In genomic region chr1:15197591-15198447, GRCh38 we compare ENCODE assay signal across 19 cellular contexts. TPM values are rescaled to one million over a fixed set of nuclear protein-coding genes. Genes with fewer than 3 reads are reported as not detected.
DNase-seq lines count a peak whose midpoint lies in the region; ATAC-seq, FAIRE-seq and TF ChIP-seq lines count a peak whose summit lies in the region.
"Had no signal": no experiment of that assay in that cellular context is flagged by ENCODE, and none has a peak within 500 bp of the region (broad histone marks: within the 10 kb centered on the region; RNA-seq: fewer than 3 reads in every experiment).

No MANE protein-coding gene starts in this region.

- H3K4me3 ChIP-seq in HCT116 (replicated peaks in 1 of 2; ENCODE audit: low read depth in 1 of 2, low read length in 2 of 2) = no peak overlapping the region
- H3K4me3 ChIP-seq in NT2/D1 (ENCODE audit: insufficient read length, low read depth) = no peak overlapping the region
- no peak overlapping the region for H3K4me3 ChIP-seq in hepatocyte
- H3K4me3 ChIP-seq in pancreas = no peak overlapping the region
- H3K4me3 ChIP-seq: ascending aorta, esophagus squamous epithelium, gastrocnemius medialis had no signal

- FAIRE-seq in pancreas (lab: Jason Lieb, UNC) = no peak

- H3K79me2 ChIP-seq in HCT116 (ENCODE audit: insufficient read depth, low read length) (peaks cover 66% of the 10 kb centered on the region), hepatocyte (peaks cover 44% of the 10 kb centered on the region)
- H3K79me2 ChIP-seq: parathyroid adenoma had no signal

- no peaks in the 10 kb centered on the region for H3K36me3 ChIP-seq in HCT116 (ENCODE audit: control insufficient read depth in 1 of 2, insufficient read depth in 2 of 2, low read length in 2 of 2)
- H3K36me3 ChIP-seq in NT2/D1 (ENCODE audit: insufficient read depth, insufficient read length, low read length) = no peaks in the 10 kb centered on the region
- no peaks in the 10 kb centered on the region for H3K36me3 ChIP-seq in hepatocyte (replicated peaks; ENCODE audit: insufficient read depth, low read depth)
- no peaks in the 10 kb centered on the region for H3K36me3 ChIP-seq in pancreas
- H3K36me3 ChIP-seq: ascending aorta, esophagus squamous epithelium, gastrocnemius medialis had no signal

- RAD21 ChIA-PET in HCT116 (lab: Charles Lee; ENCODE audit: low non-redundant PET in 1 of 2, low total read pairs in 2 of 2, uncharacterized antibody in 2 of 2, unreplicated experiment in 2 of 2) = no interaction called here

- H3K27me3 ChIP-seq in HCT116 (ENCODE audit: insufficient read depth, low read length) (no peaks in the 10 kb centered on the region), NT2/D1 (ENCODE audit: insufficient read depth, insufficient read length) (no peaks in the 10 kb centered on the region), hepatocyte (no peaks in the 10 kb centered on the region), pancreas (no peaks in the 10 kb centered on the region)
- H3K27me3 ChIP-seq: ascending aorta, esophagus squamous epithelium, gastrocnemius medialis had no signal

- H2AFZ ChIP-seq in HCT116 (ENCODE audit: low read depth, low read length, poor library complexity, severe bottlenecking) (no peak overlapping the region), hepatocyte (no peak overlapping the region)
- H2AFZ ChIP-seq: parathyroid adenoma had no signal

- intact Hi-C loops in HCT116 (cut with micrococcal nuclease) (no loop called here), pancreas (cut with DNase I) (no loop called here)

- H3K9ac ChIP-seq in HCT116 (ENCODE audit: low read length) (no peak overlapping the region), NT2/D1 (ENCODE audit: insufficient read length, low read depth) (peak overlapping the region; percentile 56)
- H3K9ac ChIP-seq: parathyroid adenoma had no signal

- H3K27ac ChIP-seq in HCT116 (ENCODE audit: low read depth, low read length) (no peak overlapping the region; the same call in 1 of the 2 replicates), hepatocyte (peak overlapping the region; percentile 68), pancreas (peak overlapping the region in 3 of 4 donors; percentile 83 to 89 (median 85))
- H3K27ac ChIP-seq: ascending aorta, gastrocnemius medialis, parathyroid adenoma had no signal

- no peak for DNase-seq in HCT116 (ENCODE audit: low read depth, low spot score)
- no peak for DNase-seq in NT2/D1 (ENCODE audit: low read depth, low spot score)
- DNase-seq in hepatocyte (ENCODE audit: low spot score) = no peak
- DNase-seq in pancreas = no peak
- DNase-seq in pons (ENCODE audit: low spot score) = no peak
- no peak for DNase-seq in NK-92 (lab: John Stamatoyannopoulos, UW; ENCODE audit: unreplicated experiment)
- DNase-seq: activated CD4-positive, alpha-beta T cell treated with anti-CD3 and anti-CD28 coated beads for 48 hours; esophagus squamous epithelium; gastrocnemius medialis; GF-D8; HFFc6; mammary epithelial cell; naive thymus-derived CD8-positive, alpha-beta T cell; NCI-H1417 treated with DMSO at 0.1 percent for 48 hours had no signal

- H3K4me2 ChIP-seq in HCT116 (ENCODE audit: low read length) (peak overlapping the region; percentile 14; the same call in 1 of the 2 replicates), hepatocyte (peak overlapping the region; percentile 52)

- H4K20me1 ChIP-seq in HCT116 (ENCODE audit: insufficient read depth) (no peaks in the 10 kb centered on the region), hepatocyte (ENCODE audit: insufficient read depth, poor library complexity, severe bottlenecking) (no peaks in the 10 kb centered on the region)

- TF ChIP-seq RAD21 in HCT116 (IDR thresholded peaks at IDR 0.05; ENCODE audit: low read depth) = no peak

- no peak for TF ChIP-seq CTCF in HCT116 (IDR thresholded peaks at IDR 0.05 in 2 of 3, conservative IDR thresholded peaks at IDR 0.05 in 1 of 3; ENCODE audit: borderline replicate concordance in 1 of 3, insufficient read depth in 1 of 3, low read depth in 2 of 3, low read length in 2 of 3)
- TF ChIP-seq CTCF in hepatocyte (IDR thresholded peaks at IDR 0.05; ENCODE audit: poor library complexity) = no peak
- no peak for TF ChIP-seq CTCF in pancreas (IDR thresholded peaks at IDR 0.05)

- whole genome bisulfite sequencing in hepatocyte (ENCODE audit: low lambda C conversion rate, missing lambda C conversion rate) = 79% methylated on average over 12 of the region's 12 CpGs
- WGBS in pancreas, 2 donors = 51 to 55% methylated on average over 12 of the region's 12 CpGs

- ATAC-seq in HCT116 = peak; percentile 53
- no peak for ATAC-seq in pancreas
- no peak for ATAC-seq in HG02885 (IDR thresholded peaks at IDR 0.05; ENCODE audit: poor library complexity, unreplicated experiment)
- ATAC-seq in HG02610 (IDR thresholded peaks at IDR 0.05; ENCODE audit: unreplicated experiment) = no peak
- ATAC-seq: gastrocnemius medialis; naive thymus-derived CD8-positive, alpha-beta T cell had no signal

- H3K9me2 ChIP-seq in HCT116 (ENCODE audit: insufficient read depth) = no peaks in the 10 kb centered on the region
- H3K9me2 ChIP-seq in hepatocyte (replicated peaks; ENCODE audit: insufficient read depth) = no peaks in the 10 kb centered on the region

- CTCF ChIA-PET in HCT116 (lab: Charles Lee) = interaction anchor here (1.8 to 2.3 kb wide), 2 partner anchors 46 to 69 kb away, joined by 5 to 7 read pairs; no protein-coding TSS in a partner anchor

- TF ChIP-seq POLR2A in HCT116 (IDR thresholded peaks at IDR 0.05; ENCODE audit: borderline replicate concordance, extremely low read depth, insufficient read depth, insufficient read length) = no peak

- H3K9me3 ChIP-seq in HCT116 (ENCODE audit: control insufficient read depth in 1 of 2, insufficient read depth in 1 of 2, low read depth in 1 of 2, low read length in 2 of 2) = no peaks in the 10 kb centered on the region
- no peaks in the 10 kb centered on the region for H3K9me3 ChIP-seq in NT2/D1 (ENCODE audit: insufficient read depth, low read length)
- no peaks in the 10 kb centered on the region for H3K9me3 ChIP-seq in hepatocyte (ENCODE audit: low read depth)
- no peaks in the 10 kb centered on the region for H3K9me3 ChIP-seq in pancreas
- H3K9me3 ChIP-seq: ascending aorta, esophagus squamous epithelium, gastrocnemius medialis had no signal

- BruUV-seq in HCT116 (replicated peaks; lab: Mats Ljungman, UMichigan) = no TSS peak

- POLR2A ChIA-PET in HCT116 (lab: Charles Lee) = no interaction called here

- H3K4me1 ChIP-seq in HCT116 (ENCODE audit: control insufficient read depth in 1 of 2, insufficient read depth in 2 of 2, low read length in 2 of 2) (peaks cover 36 to 79% of the 10 kb centered on the region in 2 experiments), NT2/D1 (ENCODE audit: insufficient read depth, insufficient read length) (peaks cover 7% of the 10 kb centered on the region), hepatocyte (ENCODE audit: insufficient read depth) (peaks cover 38% of the 10 kb centered on the region), pancreas (peaks cover 65 to 70% (median 69%) of the 10 kb centered on the region in 3 donors)
- H3K4me1 ChIP-seq: gastrocnemius medialis, parathyroid adenoma had no signal

TF ChIP-seq in HCT116, 20 proteins besides CTCF, POLR2A, EP300 and RAD21:
- TF ChIP-seq, protein P1, sequence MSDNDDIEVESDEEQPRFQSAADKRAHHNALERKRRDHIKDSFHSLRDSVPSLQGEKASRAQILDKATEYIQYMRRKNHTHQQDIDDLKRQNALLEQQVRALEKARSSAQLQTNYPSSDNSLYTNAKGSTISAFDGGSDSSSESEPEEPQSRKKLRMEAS (IDR thresholded peaks at IDR 0.05) = peak; percentile 30; the same call in 1 of the 2 replicates
- no peak for TF ChIP-seq EGR1 (IDR thresholded peaks at IDR 0.05; ENCODE audit: low read depth)
- no peak for TF ChIP-seq ATF3 (IDR thresholded peaks at IDR 0.05)
- no peak for TF ChIP-seq CBX3 (IDR thresholded peaks at IDR 0.05; ENCODE audit: low read depth)

RNA-seq across cellular contexts. Expression of gene TMEM51, which starts 44.3 kb away (rescaled TPM):
- total RNA-seq in HCT116 (2021; ENCODE audit: unreplicated experiment) (16.6 TPM), hepatocyte (23.7 and 24.0 TPM in 2 replicates), pancreas (10 to 100 TPM; 18.4 to 42.1 (median 25.6) TPM)
- 20.3 and 22.4 TPM in 2 replicates for polyA plus RNA-seq in HCT116 (2012)
- polyA plus RNA-seq in hepatocyte (23.4 and 25.1 TPM in 2 replicates), pancreas (10 to 100 TPM; 18.2 to 28.2 TPM)
- total RNA-seq: ascending aorta; naive thymus-derived CD8-positive, alpha-beta T cell had no signal
- polyA plus RNA-seq: naive thymus-derived CD8-positive, alpha-beta T cell had no signal

RNA-seq across cellular contexts. Expression of gene FHAD1, which starts 49.2 kb away (rescaled TPM):
- 3.5 TPM for total RNA-seq in HCT116 (2021; ENCODE audit: unreplicated experiment)
- polyA plus RNA-seq in HCT116 (2012) = 3.0 and 4.6 TPM in 2 replicates
- total RNA-seq in hepatocyte = 0.13 and 0.24 TPM in 2 replicates
- 0.16 and 0.68 TPM in 2 replicates for polyA plus RNA-seq in hepatocyte
- total RNA-seq in pancreas = 1 to 10 TPM; 1.1 to 5.5 (median 2.2) TPM
- polyA plus RNA-seq in pancreas = 1 to 10 TPM in 1 of 2 donors, under 1 TPM in 1; 0.75 to 2.1 TPM
- total RNA-seq: activated T-helper 1 cell treated with anti-CD3 and anti-CD28 coated beads, Interleukin-12 subunit alpha, Interleukin-12 subunit beta, Interleukin-2, Interleukin-4 antibody, amounts not matched to agents 30 ng/mL and 10 ng/mL and 1 ng/mL, durations not matched to agents 14 hours and 24 hours and 36 hours; ascending aorta; gastrocnemius medialis; naive thymus-derived CD8-positive, alpha-beta T cell had no signal
- polyA plus RNA-seq: naive thymus-derived CD8-positive, alpha-beta T cell had no signal
